Comparison of ENCODE assay signal across 8 cellular contexts in genomic region chr20:35618372-35619131, GRCh38. TPM values are rescaled to one million over a fixed set of nuclear protein-coding genes. Genes with fewer than 3 reads are reported as not detected.
DNase-seq lines count a peak whose midpoint lies in the region; ATAC-seq and TF ChIP-seq lines count a peak whose summit lies in the region.

No MANE protein-coding gene starts in this region.

- H3K27me3 ChIP-seq in CD4-positive, alpha-beta T cell (ENCODE audit: control insufficient read depth, insufficient read depth, low read length): no peaks in the 10 kb centered on the region
- H3K27me3 ChIP-seq in HUES6 (ENCODE audit: control insufficient read depth, insufficient read depth, low read length) (peaks cover 11% of the 10 kb centered on the region), sigmoid colon (no peaks in the 10 kb centered on the region)

- POLR2A ChIA-PET in CD4-positive, alpha-beta T cell (lab: Charles Lee): interaction anchor here (0.7 to 6.8 kb wide), 13 partner anchors 9 to 336 kb away, joined by 3 to 147 read pairs (median 8); partner anchors contain the start of genes CEP250, CPNE1, NFS1 and PHF20

- DNase-seq in CD4-positive, alpha-beta T cell: no peak
- DNase-seq in activated CD8-positive, alpha-beta memory T cell treated with anti-CD3 and anti-CD28 coated beads, Interleukin-2, amount 10 ng/mL, durations not matched to agents 7 days and 5 days: peak; percentile 51
- DNase-seq in foreskin fibroblast (peak in 1 of 2 donors; percentile 59), sigmoid colon (peak; percentile 72)

- H3K9me3 ChIP-seq in CD4-positive, alpha-beta T cell (ENCODE audit: control insufficient read depth, low read length): no peaks in the 10 kb centered on the region
- H3K9me3 ChIP-seq in HUES6 (ENCODE audit: control insufficient read depth, insufficient read depth, low read depth, low read length) (no peaks in the 10 kb centered on the region), sigmoid colon (no peaks in the 10 kb centered on the region)

- peaks cover 7% of the 10 kb centered on the region for H3K36me3 Mint-ChIP-seq in CD4-positive, alpha-beta T cell (ENCODE audit: low read depth)
- H3K36me3 Mint-ChIP-seq in activated CD8-positive, alpha-beta memory T cell treated with anti-CD3 and anti-CD28 coated beads, Interleukin-2, amount 10 ng/mL, durations not matched to agents 7 days and 5 days: peaks cover 2% of the 10 kb centered on the region

- intact Hi-C loops in CD4-positive, alpha-beta T cell (cut with DNase I, micrococcal nuclease): loop anchor here (1.0 to 10.0 kb wide), 8 partner anchors 46 to 1626 kb away; partner anchors contain the start of genes ACSS2 (in 1 of the 2), CPNE1 (in 1 of the 2), ERGIC3 (in 1 of the 2) and GGT7 (in 1 of the 2)
- intact Hi-C loops in sigmoid colon (cut with DNase I): loop anchor here (2.0 to 5.0 kb wide), 3 partner anchors 76 to 154 kb away; partner anchors contain the start of genes ERGIC3, NFS1, PHF20 and ROMO1

- CTCF ChIA-PET in CD4-positive, alpha-beta T cell (lab: Charles Lee): interaction anchor here (0.7 to 4.4 kb wide), 16 partner anchors 12 to 171 kb away, joined by 3 to 57 read pairs (median 5); partner anchors contain the start of genes CPNE1, NFS1, RBM12 and RBM39
- CTCF ChIA-PET in activated CD8-positive, alpha-beta memory T cell treated with anti-CD3 and anti-CD28 coated beads, Interleukin-2, amount 10 ng/mL, durations not matched to agents 7 days and 5 days (lab: Charles Lee): interaction anchor here (0.5 to 4.7 kb wide), 26 partner anchors 9 to 744 kb away, joined by 3 to 59 read pairs (median 4); partner anchors contain the start of genes CPNE1, ERGIC3, NFS1 and PHF20

- TF ChIP-seq CTCF in CD4-positive, alpha-beta T cell (IDR thresholded peaks at IDR 0.05): no peak
- TF ChIP-seq CTCF in foreskin fibroblast (IDR thresholded peaks at IDR 0.05; ENCODE audit: low read depth, low read length): no peak
- TF ChIP-seq CTCF in sigmoid colon (IDR thresholded peaks at IDR 0.05): no peak

- H3K9me3 Mint-ChIP-seq in CD4-positive, alpha-beta T cell: no peaks in the 10 kb centered on the region
- H3K9me3 Mint-ChIP-seq in activated CD8-positive, alpha-beta memory T cell treated with anti-CD3 and anti-CD28 coated beads, Interleukin-2, amount 10 ng/mL, durations not matched to agents 7 days and 5 days (ENCODE audit: low read depth): no peaks in the 10 kb centered on the region

- TF ChIP-seq POLR2A in sigmoid colon (IDR thresholded peaks at IDR 0.05): no peak

- peaks cover 17% of the 10 kb centered on the region for H3K4me1 ChIP-seq in HUES6 (ENCODE audit: control insufficient read depth, insufficient read depth, low read length)
- H3K4me1 ChIP-seq in sigmoid colon: peaks cover 0 to 43% (median 33%) of the 10 kb centered on the region in 4 donors

- WGBS in sigmoid colon, 2 donors: 5 to 9% methylated on average over 34 of the region's 34 CpGs

- peak overlapping the region; percentile 91 for H3K4me3 Mint-ChIP-seq in CD4-positive, alpha-beta T cell
- H3K4me3 Mint-ChIP-seq in activated CD8-positive, alpha-beta memory T cell treated with anti-CD3 and anti-CD28 coated beads, Interleukin-2, amount 10 ng/mL, durations not matched to agents 7 days and 5 days: peak overlapping the region; percentile 85

- TF ChIP-seq EP300 in sigmoid colon (IDR thresholded peaks at IDR 0.05): no peak

- H3K36me3 ChIP-seq in HUES6 (ENCODE audit: control insufficient read depth, insufficient read depth, low read length): peaks cover 3% of the 10 kb centered on the region; the same call in 1 of the 2 replicates
- H3K36me3 ChIP-seq in sigmoid colon: peaks cover 0 to 11% (median 0%) of the 10 kb centered on the region in 4 donors

- H3K27me3 Mint-ChIP-seq in CD4-positive, alpha-beta T cell: no peaks in the 10 kb centered on the region
- peaks cover 5% of the 10 kb centered on the region for H3K27me3 Mint-ChIP-seq in activated CD8-positive, alpha-beta memory T cell treated with anti-CD3 and anti-CD28 coated beads, Interleukin-2, amount 10 ng/mL, durations not matched to agents 7 days and 5 days

- ATAC-seq in CD4-positive, alpha-beta T cell (ENCODE audit: poor library complexity): no peak
- no peak for ATAC-seq in activated CD8-positive, alpha-beta memory T cell treated with anti-CD3 and anti-CD28 coated beads, Interleukin-2, amount 10 ng/mL, durations not matched to agents 7 days and 5 days
- no peak for ATAC-seq in GM19397 (IDR thresholded peaks at IDR 0.05; ENCODE audit: unreplicated experiment)
- no peak for ATAC-seq in GM19452 (IDR thresholded peaks at IDR 0.05; ENCODE audit: unreplicated experiment)
- ATAC-seq in GM18502 (IDR thresholded peaks at IDR 0.05; ENCODE audit: poor library complexity, unreplicated experiment): no peak

- peaks cover 39% of the 10 kb centered on the region for H3K4me1 Mint-ChIP-seq in CD4-positive, alpha-beta T cell (ENCODE audit: low read depth)
- H3K4me1 Mint-ChIP-seq in activated CD8-positive, alpha-beta memory T cell treated with anti-CD3 and anti-CD28 coated beads, Interleukin-2, amount 10 ng/mL, durations not matched to agents 7 days and 5 days: peaks cover 44% of the 10 kb centered on the region

- H3K27ac ChIP-seq in CD4-positive, alpha-beta T cell (ENCODE audit: low read depth, low read length): no peak overlapping the region
- H3K27ac ChIP-seq in HUES6 (ENCODE audit: low read depth, low read length) (no peak overlapping the region), sigmoid colon (peak overlapping the region; percentile 53 to 99 (median 88))

- H3K9ac ChIP-seq in HUES6 (ENCODE audit: low read length): peak overlapping the region; percentile 2

- H3K4me3 ChIP-seq in HUES6 (ENCODE audit: low read depth, low read length) (peak overlapping the region; percentile 70), foreskin fibroblast (ENCODE audit: low read depth in 1 of 2, low read length in 2 of 2) (peak overlapping the region; percentile 56 to 72), sigmoid colon (peak overlapping the region; percentile 34 to 56 (median 43))

- peak overlapping the region; percentile 94 for H3K27ac Mint-ChIP-seq in CD4-positive, alpha-beta T cell
- H3K27ac Mint-ChIP-seq in activated CD8-positive, alpha-beta memory T cell treated with anti-CD3 and anti-CD28 coated beads, Interleukin-2, amount 10 ng/mL, durations not matched to agents 7 days and 5 days: peak overlapping the region; percentile 94

RNA-seq across cellular contexts. Expression of gene SPAG4, which starts 2.9 kb away (rescaled TPM):
- 10 to 100 TPM; 15.5 to 17.1 TPM for total RNA-seq in CD4-positive, alpha-beta T cell
- 1 to 10 TPM; 4.3 to 5.2 TPM for total RNA-seq in activated CD8-positive, alpha-beta memory T cell treated with anti-CD3 and anti-CD28 coated beads, Interleukin-2, amount 10 ng/mL, durations not matched to agents 7 days and 5 days
- total RNA-seq in sigmoid colon: 10 to 100 TPM in 1 of 4 donors, 1 to 10 TPM in 3; 3.3 to 10.5 (median 4.6) TPM
- 1 to 10 TPM in 2 of 3 donors, not detected in 1; 4.1 to 4.2 TPM for polyA plus RNA-seq in sigmoid colon

RNA-seq across cellular contexts. Expression of gene CPNE1, which starts 46.1 kb away (rescaled TPM):
- 100 to 1,000 TPM; 146 to 153 TPM for total RNA-seq in CD4-positive, alpha-beta T cell
- total RNA-seq in activated CD8-positive, alpha-beta memory T cell treated with anti-CD3 and anti-CD28 coated beads, Interleukin-2, amount 10 ng/mL, durations not matched to agents 7 days and 5 days: 100 to 1,000 TPM; 277 to 286 TPM
- total RNA-seq in sigmoid colon: 100 to 1,000 TPM in 2 of 4 donors, 10 to 100 TPM in 2; 56.5 to 156 (median 90.1) TPM
- polyA plus RNA-seq in sigmoid colon: 100 to 1,000 TPM in 1 of 3 donors, 10 to 100 TPM in 2; 71.5 to 118 (median 76.8) TPM

RNA-seq across cellular contexts. Expression of gene RBM12, which starts 46.1 kb away (rescaled TPM):
- total RNA-seq in CD4-positive, alpha-beta T cell: 10 to 100 TPM; 91.7 to 95.2 TPM
- total RNA-seq in activated CD8-positive, alpha-beta memory T cell treated with anti-CD3 and anti-CD28 coated beads, Interleukin-2, amount 10 ng/mL, durations not matched to agents 7 days and 5 days: 100 to 1,000 TPM; 101 to 137 TPM
- total RNA-seq in sigmoid colon: 10 to 100 TPM; 24.6 to 26.4 (median 25.7) TPM
- 10 to 100 TPM; 10.2 to 23.1 (median 12.0) TPM for polyA plus RNA-seq in sigmoid colon

Comparison
In these comparisons a context has a peak if more than half of its experiments do, and no peak if none do; other contexts are left out.
1. DNase-seq: peak in activated CD8-positive, alpha-beta memory T cell treated with anti-CD3 and anti-CD28 coated beads, Interleukin-2, amount 10 ng/mL, durations not matched to agents 7 days and 5 days (single experiment) and sigmoid colon (single experiment); none in CD4-positive, alpha-beta T cell (0 of 10).
2. H3K27ac ChIP-seq: peak in sigmoid colon (4 of 4); none in CD4-positive, alpha-beta T cell (single experiment) and HUES6 (single experiment).
3. Peak in every context shown above with its lines, with median percentiles within 50 percentile points of each other: H3K4me3 ChIP-seq.